Comparison of ENCODE assay signal across 10 cellular contexts in the genomic region with DNA sequence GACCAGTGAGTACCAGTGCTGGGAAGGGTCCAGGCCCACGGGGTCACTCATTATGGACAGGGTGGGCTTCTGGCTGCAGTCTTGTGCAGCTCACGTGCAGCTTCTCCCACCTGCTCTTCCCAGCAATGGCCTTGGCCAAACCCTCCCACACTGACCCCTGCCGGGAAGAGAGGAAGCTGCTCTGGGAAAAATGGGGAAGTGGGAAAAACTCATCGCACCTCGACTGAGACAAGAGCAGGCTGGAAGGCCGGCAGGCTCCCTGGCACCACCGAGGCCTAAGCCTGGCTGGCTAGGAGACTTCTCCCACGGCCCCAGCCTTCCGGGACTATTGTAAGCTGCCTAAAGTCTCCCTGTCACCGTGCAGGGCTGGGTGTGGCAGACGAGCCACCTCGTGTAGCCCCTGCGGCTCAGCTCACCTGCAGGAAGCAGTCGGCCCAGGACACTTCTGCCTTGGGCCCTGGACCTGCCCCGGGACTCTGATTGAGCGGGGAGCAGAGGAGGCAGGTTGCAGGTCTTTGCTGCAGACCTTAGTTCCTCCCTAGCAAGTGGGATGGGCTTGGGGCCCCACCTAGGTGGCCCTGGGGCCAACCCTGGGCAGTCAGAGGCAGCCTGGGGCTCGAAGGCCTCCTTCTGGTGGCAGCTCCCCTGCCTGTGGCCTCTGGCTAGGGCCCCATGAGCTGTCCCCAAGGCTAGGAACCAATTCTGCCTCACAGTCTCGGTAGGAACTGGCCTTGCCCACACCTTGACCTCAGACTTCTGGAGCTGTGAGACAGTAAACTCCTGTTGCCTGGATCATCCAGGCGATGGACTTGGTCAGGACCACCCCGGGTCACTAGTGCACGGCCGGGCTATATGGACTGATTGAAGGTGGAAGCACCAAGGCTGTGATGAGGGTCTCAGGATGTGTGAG. TPM values are rescaled to one million over a fixed set of nuclear protein-coding genes. Genes with fewer than 3 reads are reported as not detected.
DNase-seq lines count a peak whose midpoint lies in the region; ATAC-seq and TF ChIP-seq lines count a peak whose summit lies in the region.
"Had no signal": no experiment of that assay in that cellular context is flagged by ENCODE, and none has a peak within 500 bp of the region (broad histone marks: within the 10 kb centered on the region; RNA-seq: fewer than 3 reads in every experiment).

No MANE protein-coding gene starts in this region.

- H3K36me3 ChIP-seq in mammary epithelial cell (ENCODE audit: insufficient read depth, low read length) (no peaks in the 10 kb centered on the region), left lung (no peaks in the 10 kb centered on the region), prostate gland (no peaks in the 10 kb centered on the region)
- H3K36me3 ChIP-seq in effector memory CD4-positive, alpha-beta T cell (ENCODE audit: control insufficient read depth, insufficient read depth, low read length) = no peaks in the 10 kb centered on the region

- no peaks in the 10 kb centered on the region for H4K20me1 ChIP-seq in mammary epithelial cell (ENCODE audit: insufficient read depth, low read length)

- H3K4me2 ChIP-seq in mammary epithelial cell (ENCODE audit: insufficient read depth, low read depth, low read length) = no peak overlapping the region

- peak; percentile 53 for ATAC-seq in left lung
- ATAC-seq in HG03342 (IDR thresholded peaks at IDR 0.05; ENCODE audit: unreplicated experiment) = no peak

- no peak overlapping the region for H2AFZ ChIP-seq in mammary epithelial cell (ENCODE audit: low read depth, low read length)

- 72% methylated on average over 9 of the region's 22 CpGs for WGBS in mammary epithelial cell (ENCODE audit: low coverage, missing lambda C conversion rate)
- WGBS in prostate gland = 72% methylated on average over 22 of the region's 22 CpGs

- TF ChIP-seq CTCF in AG04450 (IDR thresholded peaks at IDR 0.05; ENCODE audit: low read depth, low read length) (peak; percentile 62), mammary epithelial cell (conservative IDR thresholded peaks at IDR 0.05 in 1 of 2, IDR thresholded peaks at IDR 0.05 in 1 of 2; ENCODE audit: extremely low read depth in 1 of 2, insufficient read depth in 1 of 2, low read depth in 1 of 2, low read length in 2 of 2) (peak; percentile 31 to 51), left lung (IDR thresholded peaks at IDR 0.05) (peak in 1 of 2 donors; percentile 21), prostate gland (IDR thresholded peaks at IDR 0.05) (peak in 2 of 4 experiments; percentile 14 to 26)

- H3K27ac ChIP-seq in AG04450 (ENCODE audit: low read depth, low read length) = no peak overlapping the region
- no peak overlapping the region for H3K27ac ChIP-seq in mammary epithelial cell (ENCODE audit: insufficient read depth, low read depth, low read length)
- H3K27ac ChIP-seq in left lung = no peak overlapping the region
- no peak overlapping the region for H3K27ac ChIP-seq in prostate gland
- H3K27ac ChIP-seq in effector memory CD4-positive, alpha-beta T cell (ENCODE audit: insufficient read depth, low read length, poor library complexity, severe bottlenecking) = no peak overlapping the region

- TF ChIP-seq POLR2A in prostate gland (IDR thresholded peaks at IDR 0.05) = no peak

- H3K4me1 ChIP-seq in mammary epithelial cell (ENCODE audit: insufficient read depth, low read length) (no peaks in the 10 kb centered on the region), left lung (no peaks in the 10 kb centered on the region), prostate gland (replicated peaks) (no peaks in the 10 kb centered on the region)
- no peaks in the 10 kb centered on the region for H3K4me1 ChIP-seq in effector memory CD4-positive, alpha-beta T cell (ENCODE audit: control insufficient read depth, insufficient read depth, low read length, poor library complexity, severe bottlenecking)

- no peaks in the 10 kb centered on the region for H3K79me2 ChIP-seq in mammary epithelial cell (ENCODE audit: insufficient read depth, low read length)

- H3K27me3 ChIP-seq in AG04450 (ENCODE audit: control insufficient read depth, insufficient read depth, low read length) (peaks cover 29% of the 10 kb centered on the region), mammary epithelial cell (ENCODE audit: insufficient read depth, low read length) (no peaks in the 10 kb centered on the region), left lung (peaks cover 0 to 42% of the 10 kb centered on the region in 2 donors), prostate gland (replicated peaks; ENCODE audit: insufficient read depth) (no peaks in the 10 kb centered on the region)
- no peaks in the 10 kb centered on the region for H3K27me3 ChIP-seq in effector memory CD4-positive, alpha-beta T cell (replicated peaks; ENCODE audit: control insufficient read depth, insufficient read depth, low read length, poor library complexity, severe bottlenecking)

- intact Hi-C loops in mammary epithelial cell (cut with micrococcal nuclease) = no loop called here
- intact Hi-C loops in left lung (cut with DNase I) = no loop called here
- intact Hi-C loops in prostate gland (cut with DNase I) = no loop called here

- H3K9ac ChIP-seq in mammary epithelial cell (ENCODE audit: insufficient read depth, low read length) = no peak overlapping the region

- no peak overlapping the region for H3K4me3 ChIP-seq in AG04450 (ENCODE audit: low read depth, low read length)
- no peak overlapping the region for H3K4me3 ChIP-seq in mammary epithelial cell (replicated peaks in 1 of 3; ENCODE audit: insufficient read depth in 1 of 3, low read depth in 2 of 3, low read length in 3 of 3)
- H3K4me3 ChIP-seq in left lung = no peak overlapping the region
- H3K4me3 ChIP-seq in prostate gland = no peak overlapping the region
- H3K4me3 ChIP-seq in effector memory CD4-positive, alpha-beta T cell (ENCODE audit: insufficient read depth, low read depth, low read length, poor library complexity, severe bottlenecking) = no peak overlapping the region

- POLR2A ChIA-PET in AG04450 (lab: Yijun Ruan, JAX) = no interaction called here

- dilution Hi-C loops in mammary epithelial cell (cut with HindIII; ENCODE audit: low sequenced_read_pairs) = no loop called here

- in situ Hi-C loops in mammary epithelial cell (cut with MboI; ENCODE audit: low sequenced_read_pairs in 2 of 2) = no loop called here

- no TSS peak for BruUV-seq in mammary epithelial cell (replicated peaks; lab: Mats Ljungman, UMichigan)

- DNase-seq in AG04450 (ENCODE audit: low read depth, low spot score) (no peak), HuH-7 (ENCODE audit: low spot score) (peak; percentile 64), mammary epithelial cell (no peak), left lung (peak in 1 of 2 donors; percentile 54), prostate gland (ENCODE audit: low spot score) (no peak), GM19240 (ENCODE audit: insufficient read length, low spot score) (no peak)
- no peak for DNase-seq in effector memory CD4-positive, alpha-beta T cell

- H3K9me3 ChIP-seq in AG04450 (ENCODE audit: control insufficient read depth, insufficient read depth, low read length) (no peaks in the 10 kb centered on the region; the same call in 1 of the 2 replicates), mammary epithelial cell (replicated peaks; ENCODE audit: insufficient read depth, low read length) (no peaks in the 10 kb centered on the region), left lung (no peaks in the 10 kb centered on the region), prostate gland (no peaks in the 10 kb centered on the region)
- H3K9me3 ChIP-seq in effector memory CD4-positive, alpha-beta T cell (ENCODE audit: control insufficient read depth, low read length) = no peaks in the 10 kb centered on the region

- CTCF ChIA-PET in AG04450 (lab: Charles Lee) = interaction anchor here (0.5 to 1.2 kb wide), 9 partner anchors 9 to 219 kb away, joined by 3 to 5 read pairs (median 3); no protein-coding TSS in a partner anchor
- CTCF ChIA-PET in mammary epithelial cell (lab: Charles Lee; ENCODE audit: low non-redundant PET) = interaction anchor here (0.6 kb wide), 1 partner anchor 70 kb away, joined by 15 read pairs; no protein-coding TSS in a partner anchor

RNA-seq across cellular contexts. Expression of a gene that starts 23.1 kb away (rescaled TPM):
- polyA plus RNA-seq in AG04450 (2011; rRNA removed) (not detected in 2 replicates), mammary epithelial cell (not detected)
- polyA minus RNA-seq in AG04450 (2011; rRNA and poly(A)+ RNA removed) = not detected in 2 replicates
- total RNA-seq in mammary epithelial cell (not detected), left lung (not detected), prostate gland (1 to 10 TPM in 1 of 2 donors, not detected in 1; 2.7 TPM)
- polyA minus RNA-seq in mammary epithelial cell = not detected
- total RNA-seq: urinary bladder had no signal
- polyA plus RNA-seq: keratinocyte, urinary bladder had no signal

RNA-seq across cellular contexts. Expression of a gene that starts 30.4 kb away (rescaled TPM):
- polyA plus RNA-seq in AG04450 (2011; rRNA removed) (7.4 and 11.9 TPM in 2 replicates), mammary epithelial cell (16.2 TPM)
- polyA minus RNA-seq in AG04450 (2011; rRNA and poly(A)+ RNA removed) = 13.0 and 14.7 TPM in 2 replicates
- total RNA-seq in mammary epithelial cell (10 to 100 TPM; 24.8 to 35.7 TPM), left lung (10 to 100 TPM; 34.5 to 39.6 TPM), prostate gland (10 to 100 TPM; 35.0 to 50.7 TPM)
- 11.9 TPM for polyA minus RNA-seq in mammary epithelial cell

RNA-seq across cellular contexts. Expression of a gene that starts 36.7 kb away (rescaled TPM):
- polyA plus RNA-seq in AG04450 (2011; rRNA removed) = not detected in 2 replicates
- not detected in 2 replicates for polyA minus RNA-seq in AG04450 (2011; rRNA and poly(A)+ RNA removed)
- total RNA-seq in mammary epithelial cell = under 1 TPM in 1 of 2 donors, not detected in 1; 0.83 TPM
- polyA plus RNA-seq in mammary epithelial cell = not detected
- polyA minus RNA-seq in mammary epithelial cell = not detected
- total RNA-seq in left lung = under 1 TPM; 0.31 to 0.47 TPM
- 1 to 10 TPM in 1 of 2 donors, not detected in 1; 1.0 TPM for total RNA-seq in prostate gland
- total RNA-seq: urinary bladder had no signal
- polyA plus RNA-seq: keratinocyte had no signal
